18 cellular contexts compared by ENCODE assay signal in genomic region chr14:71765505-71765904, GRCh38.
A peak's percentile ranks its signal among the peaks of the same experiment; 100 is the strongest.
DNase-seq lines count a peak whose midpoint lies in the region; ATAC-seq and TF ChIP-seq lines count a peak whose summit lies in the region.
"Had no signal": no experiment of that assay in that cellular context is flagged by ENCODE, and none has a peak within 500 bp of the region (broad histone marks: within the 10 kb centered on the region; RNA-seq: fewer than 3 reads in every experiment).

No MANE protein-coding gene starts in this region.

- no peaks in the 10 kb centered on the region for H4K20me1 ChIP-seq in osteoblast (ENCODE audit: insufficient read depth, low read length)
- H4K20me1 ChIP-seq: BLaER1 had no signal

- ATAC-seq in GM18502 (IDR thresholded peaks at IDR 0.05; ENCODE audit: poor library complexity, unreplicated experiment), result no peak
- ATAC-seq: A549 had no signal

- H3K36me3 ChIP-seq in ACC112 (ENCODE audit: insufficient read depth, low read length) (no peaks in the 10 kb centered on the region), HEK293 (ENCODE audit: control insufficient read depth in 2 of 2, insufficient read depth in 1 of 2, low read length in 2 of 2) (no peaks in the 10 kb centered on the region), WERI-Rb-1 (no peaks in the 10 kb centered on the region), osteoblast (ENCODE audit: insufficient read depth, low read length) (no peaks in the 10 kb centered on the region)
- H3K36me3 ChIP-seq: BLaER1, HAP-1 had no signal

- H3K79me2 ChIP-seq in ACC112 (ENCODE audit: control insufficient read depth, insufficient read depth, low read length, unreplicated experiment) (no peaks in the 10 kb centered on the region), osteoblast (ENCODE audit: insufficient read depth, low read length) (no peaks in the 10 kb centered on the region)

- POLR2A ChIA-PET in HEK293 (lab: Yijun Ruan, JAX), result no interaction called here

- no peaks in the 10 kb centered on the region for H3K4me1 ChIP-seq in ACC112 (ENCODE audit: control insufficient read depth, insufficient read depth, low read length, unreplicated experiment)
- no peaks in the 10 kb centered on the region for H3K4me1 ChIP-seq in HEK293 (ENCODE audit: control insufficient read depth, insufficient read depth, low read length)
- H3K4me1 ChIP-seq in osteoblast (ENCODE audit: insufficient read depth, low read length), result peaks cover 10% of the 10 kb centered on the region
- H3K4me1 ChIP-seq: A549, BLaER1, HAP-1 had no signal

- peak overlapping the region; percentile 76 for H3K4me2 ChIP-seq in osteoblast (ENCODE audit: insufficient read depth, low read length)
- H3K4me2 ChIP-seq: BLaER1 had no signal

- 0 out of 2 replicates have a peak overlapping the region, but pooled peaks have one; percentile 11 for H3K4me3 ChIP-seq in ACC112 (ENCODE audit: low read depth, low read length)
- no peak overlapping the region for H3K4me3 ChIP-seq in HEK293 (ENCODE audit: low read depth, low read length)
- peak overlapping the region; percentile 26 for H3K4me3 ChIP-seq in WERI-Rb-1 (ENCODE audit: low read depth, low read length)
- no peak overlapping the region for H3K4me3 ChIP-seq in osteoblast (ENCODE audit: insufficient read depth, low read length)
- H3K4me3 ChIP-seq: A549, BLaER1, HAP-1 had no signal

- no peak for TF ChIP-seq CTCF in HEK293 (tag by site-specific recombination; IDR thresholded peaks at IDR 0.05)
- no peak for TF ChIP-seq CTCF in WERI-Rb-1 (IDR thresholded peaks at IDR 0.05; ENCODE audit: low read depth, low read length)
- TF ChIP-seq CTCF in osteoblast (IDR thresholded peaks at IDR 0.05; ENCODE audit: extremely low read depth, low read depth, low read length), result no peak

- H2AFZ ChIP-seq in ACC112 (ENCODE audit: low read length, unreplicated experiment) (peak overlapping the region; percentile 15), osteoblast (ENCODE audit: low read length) (peak overlapping the region; percentile 85)

- CTCF ChIA-PET in HEK293 (lab: Yijun Ruan, JAX), result no interaction called here

- no peak for DNase-seq in WERI-Rb-1
- DNase-seq in osteoblast (ENCODE audit: insufficient read length, low spot score, missing footprints), result no peak
- DNase-seq in activated T-cell treated with anti-CD3 and anti-CD28 coated beads for 4 hours, result no peak
- DNase-seq in DMS 273 treated with DMSO at 0.1 percent for 48 hours (lab: John Stamatoyannopoulos, UW), result no peak
- DNase-seq: 8988T; CD4-positive, CD25-positive, alpha-beta regulatory T cell; CD8-positive, alpha-beta memory T cell; DMS53; DMS79 treated with DMSO at 0.1 percent for 48 hours; GF-D8; GOT3 had no signal

- H3K27ac ChIP-seq in ACC112 (ENCODE audit: low read depth, low read length) (no peak overlapping the region), HEK293 (ENCODE audit: extremely low read depth, low read depth, low read length) (no peak overlapping the region), WERI-Rb-1 (no peak overlapping the region), osteoblast (ENCODE audit: low read depth, low read length) (no peak overlapping the region)
- H3K27ac ChIP-seq: A549, BLaER1, C4-2B had no signal

- no peaks in the 10 kb centered on the region; the same call in 1 of the 2 replicates for H3K27me3 ChIP-seq in ACC112 (ENCODE audit: insufficient read depth, low read length)
- H3K27me3 ChIP-seq in WERI-Rb-1 (ENCODE audit: insufficient read depth, low read depth, severe bottlenecking), result no peaks in the 10 kb centered on the region
- peaks cover 2% of the 10 kb centered on the region for H3K27me3 ChIP-seq in osteoblast (ENCODE audit: insufficient read depth, low read length)
- H3K27me3 ChIP-seq: BLaER1 had no signal

- H3K9me3 ChIP-seq in HEK293 (ENCODE audit: control insufficient read depth, insufficient read depth, low read depth, low read length), result no peaks in the 10 kb centered on the region
- peaks cover 4% of the 10 kb centered on the region for H3K9me3 ChIP-seq in WERI-Rb-1 (ENCODE audit: severe bottlenecking)
- no peaks in the 10 kb centered on the region for H3K9me3 ChIP-seq in osteoblast (ENCODE audit: low read depth, low read length)
- H3K9me3 ChIP-seq: BLaER1, HAP-1 had no signal

TF ChIP-seq in HEK293, 187 proteins besides CTCF, POLR2A, EP300 and RAD21:
- no peak for TF ChIP-seq MZF1 (tag by site-specific recombination; IDR thresholded peaks at IDR 0.05; ENCODE audit: borderline replicate concordance)
- TF ChIP-seq, protein P1, sequence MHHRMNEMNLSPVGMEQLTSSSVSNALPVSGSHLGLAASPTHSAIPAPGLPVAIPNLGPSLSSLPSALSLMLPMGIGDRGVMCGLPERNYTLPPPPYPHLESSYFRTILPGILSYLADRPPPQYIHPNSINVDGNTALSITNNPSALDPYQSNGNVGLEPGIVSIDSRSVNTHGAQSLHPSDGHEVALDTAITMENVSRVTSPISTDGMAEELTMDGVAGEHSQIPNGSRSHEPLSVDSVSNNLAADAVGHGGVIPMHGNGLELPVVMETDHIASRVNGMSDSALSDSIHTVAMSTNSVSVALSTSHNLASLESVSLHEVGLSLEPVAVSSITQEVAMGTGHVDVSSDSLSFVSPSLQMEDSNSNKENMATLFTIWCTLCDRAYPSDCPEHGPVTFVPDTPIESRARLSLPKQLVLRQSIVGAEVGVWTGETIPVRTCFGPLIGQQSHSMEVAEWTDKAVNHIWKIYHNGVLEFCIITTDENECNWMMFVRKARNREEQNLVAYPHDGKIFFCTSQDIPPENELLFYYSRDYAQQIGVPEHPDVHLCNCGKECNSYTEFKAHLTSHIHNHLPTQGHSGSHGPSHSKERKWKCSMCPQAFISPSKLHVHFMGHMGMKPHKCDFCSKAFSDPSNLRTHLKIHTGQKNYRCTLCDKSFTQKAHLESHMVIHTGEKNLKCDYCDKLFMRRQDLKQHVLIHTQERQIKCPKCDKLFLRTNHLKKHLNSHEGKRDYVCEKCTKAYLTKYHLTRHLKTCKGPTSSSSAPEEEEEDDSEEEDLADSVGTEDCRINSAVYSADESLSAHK (tag by site-specific recombination; IDR thresholded peaks at IDR 0.05), result peak; percentile 42; the same call in 1 of the 2 replicates

Comparison
In these comparisons a context has a peak if more than half of its experiments do, and no peak if none do; other contexts are left out.
1. H3K4me3 ChIP-seq: peak in ACC112 (single experiment) and WERI-Rb-1 (single experiment); none in HEK293 (single experiment) and osteoblast (single experiment).